Comparison of ENCODE assay signal across 34 cellular contexts in genomic region chr3:38689346-38689745, GRCh38. TPM values are rescaled to one million over a fixed set of nuclear protein-coding genes. Genes with fewer than 3 reads are reported as not detected.
"Had no signal": no experiment of that assay in that cellular context is flagged by ENCODE, and none has a peak within 500 bp of the region (broad histone marks: within the 10 kb centered on the region; RNA-seq: fewer than 3 reads in every experiment).

No MANE protein-coding gene starts in this region.

- H3K36me3 ChIP-seq: MG63 had no signal

- H3K9me3 ChIP-seq: MG63 had no signal

- H3K27me3 ChIP-seq: MG63 had no signal

- DNase-seq: Karpas-422, Kasumi-1, MG63, MM.1S, MV-4-11, NCI-H1048, NCI-H1092, NCI-H1092 treated with DMSO at 0.1 percent for 48 hours, NCI-H1105, NCI-H1105 treated with DMSO at 0.1 percent for 48 hours, NCI-H1417, NCI-H1417 treated with DMSO at 0.1 percent for 48 hours, NCI-H1436, NCI-H1436 treated with DMSO at 0.1 percent for 48 hours, NCI-H146, NCI-H1694, NCI-H1694 treated with DMSO at 0.1 percent for 48 hours, NCI-H187, NCI-H187 treated with DMSO at 0.1 percent for 48 hours, NCI-H1930, NCI-H2029, NCI-H2029 treated with DMSO at 0.1 percent for 48 hours, NCI-H2081, NCI-H2081 treated with DMSO at 0.1 percent for 48 hours, NCI-H2107, NCI-H2171, NCI-H2171 treated with DMSO at 0.1 percent for 48 hours, NCI-H2227 treated with DMSO at 0.1 percent for 48 hours, NCI-H345, NCI-H446, NCI-H446 treated with DMSO at 0.1 percent for 48 hours, NCI-H510A had no signal

- H3K9ac ChIP-seq: KMS-11 had no signal

- H3K4me3 ChIP-seq: MG63 had no signal

- H3K4me2 ChIP-seq: KMS-11 had no signal

- H3K27ac ChIP-seq: KMS-11 had no signal

RNA-seq across cellular contexts. Expression of gene SCN5A, which starts 39.9 kb away (rescaled TPM):
- total RNA-seq: MCF 10A had no signal
